In genomic region chr1:1671365-1672119, GRCh38 we compare ENCODE assay signal across 1 cellular context.
TF ChIP-seq lines count a peak whose summit lies in the region.

No MANE protein-coding gene starts in this region.

TF ChIP-seq in SK-N-SH, 30 proteins besides CTCF, POLR2A, EP300 and RAD21 (continued from another document):
- TF ChIP-seq SIN3A (IDR thresholded peaks at IDR 0.05; ENCODE audit: borderline replicate concordance, low read depth, low read length) (no peak), SMC3 (IDR thresholded peaks at IDR 0.05; ENCODE audit: low read depth, low read length) (no peak)
